Comparison of ENCODE assay signal across 2 cellular contexts in genomic region chr2:130137118-130137517, GRCh38. TPM values are rescaled to one million over a fixed set of nuclear protein-coding genes. Genes with fewer than 3 reads are reported as not detected.
"Had no signal": no experiment of that assay in that cellular context is flagged by ENCODE, and none has a peak within 500 bp of the region (broad histone marks: within the 10 kb centered on the region; RNA-seq: fewer than 3 reads in every experiment).

No MANE protein-coding gene starts in this region.

RNA-seq across cellular contexts. Expression of gene POTEF, which starts 8.1 kb away (rescaled TPM):
- total RNA-seq: GM23248, IMR-90 had no signal
- polyA plus RNA-seq: GM23248, IMR-90 had no signal
